Comparison of ENCODE assay signal across 10 cellular contexts in the genomic region with DNA sequence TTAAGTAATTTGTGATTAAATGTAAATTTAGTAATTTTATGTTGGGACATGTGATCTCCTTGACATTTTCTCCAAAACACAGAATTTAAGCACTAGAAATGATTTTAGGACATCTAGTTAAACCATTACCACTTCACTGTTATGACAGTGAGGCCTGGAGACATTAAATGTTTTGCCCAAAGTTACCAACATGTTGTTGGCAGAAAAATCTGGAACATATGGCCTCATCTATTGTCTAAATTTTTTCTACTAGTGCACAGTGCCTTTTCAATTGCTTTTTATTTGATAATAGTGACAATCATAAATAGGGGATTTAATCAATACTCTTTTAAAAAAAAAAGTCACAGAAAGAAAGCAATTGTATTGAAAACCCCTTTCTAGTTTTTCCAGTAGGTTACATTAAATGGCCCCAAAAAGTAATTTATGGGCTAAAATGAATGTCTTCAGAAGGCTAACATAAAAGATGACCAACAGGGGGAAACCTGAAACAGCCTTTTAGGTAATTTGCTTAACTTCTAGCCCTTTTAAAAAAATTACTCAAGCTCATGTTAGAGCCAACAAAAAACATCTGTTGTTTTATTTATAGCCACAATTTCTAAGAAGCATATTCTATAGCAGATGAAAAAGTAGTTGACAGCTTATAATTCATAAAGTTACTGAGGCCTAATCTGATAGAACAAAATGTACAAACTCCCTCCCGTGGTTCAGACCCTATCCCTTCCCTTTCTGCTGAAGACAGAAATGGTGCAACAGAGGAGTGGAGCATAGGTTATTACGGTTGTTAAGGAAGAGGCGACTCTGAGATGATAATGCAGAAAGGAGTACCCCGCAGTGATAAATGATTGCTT. TPM values are rescaled to one million over a fixed set of nuclear protein-coding genes. Genes with fewer than 3 reads are reported as not detected.
DNase-seq lines count a peak whose midpoint lies in the region; ATAC-seq, FAIRE-seq and TF ChIP-seq lines count a peak whose summit lies in the region.
"Had no signal": no experiment of that assay in that cellular context is flagged by ENCODE, and none has a peak within 500 bp of the region (broad histone marks: within the 10 kb centered on the region; RNA-seq: fewer than 3 reads in every experiment).

No MANE protein-coding gene starts in this region.

- H3K36me3 ChIP-seq in cardiac muscle cell (no peaks in the 10 kb centered on the region), HepG2 (replicated peaks in 1 of 2; ENCODE audit: control insufficient read depth in 1 of 2, insufficient read depth in 2 of 2, low read length in 2 of 2) (0 out of 5 replicates have a peak, but pooled peaks cover 0 to 6% of the 10 kb centered on the region in 2 experiments), uterus (no peaks in the 10 kb centered on the region)

- TF ChIP-seq EP300 in HepG2 (IDR thresholded peaks at IDR 0.05; ENCODE audit: low read depth in 2 of 2, low read length in 2 of 2): no peak
- no peak for TF ChIP-seq EP300 in HepG2 (CRISPR knock-in tag; IDR thresholded peaks at IDR 0.05; ENCODE audit: borderline replicate concordance)

- no peaks in the 10 kb centered on the region; the same call in 1 of the 2 replicates for H4K20me1 ChIP-seq in HepG2 (ENCODE audit: insufficient read depth, low read length)

- ATAC-seq in Right ventricle myocardium superior (ENCODE audit: poor library complexity): no peak
- ATAC-seq in HepG2: no peak
- no peak for ATAC-seq in GM21576 (IDR thresholded peaks at IDR 0.05; ENCODE audit: unreplicated experiment)
- no peak for ATAC-seq in HG03139 (IDR thresholded peaks at IDR 0.05; ENCODE audit: unreplicated experiment)

- DNase-seq in cardiac muscle cell (ENCODE audit: low read depth in 1 of 2, low spot score in 1 of 2) (peak in 1 of 2 donors; percentile 78), Right ventricle myocardium superior (no peak), HepG2 (ENCODE audit: low spot score) (no peak), uterus (peak in 1 of 2 donors; percentile 69), NCI-H187 (lab: John Stamatoyannopoulos, UW) (no peak)
- DNase-seq: activated CD4-positive, alpha-beta T cell treated with anti-CD3 and anti-CD28 coated beads, Interleukin-2, amount 50 U/mL, for 4 hours; DMS79 had no signal

- in situ Hi-C loops in HepG2 (cut with HindIII; ENCODE audit: extremely low pct_ligation_motif_present, low pct_unique_long_range_greater_than_20kb): no loop called here

- CTCF ChIA-PET in HepG2 (lab: Yijun Ruan, JAX; ENCODE audit: low intra/inter-chr PET ratio, low total read pairs): no interaction called here

- H3K4me1 Mint-ChIP-seq in activated naive CD8-positive, alpha-beta T cell (ENCODE audit: low read depth): peaks cover 90% of the 10 kb centered on the region

- H3K9me3 Mint-ChIP-seq in activated naive CD8-positive, alpha-beta T cell (ENCODE audit: low read depth): no peaks in the 10 kb centered on the region

- BruUV-seq in HepG2 (replicated peaks; lab: Mats Ljungman, UMichigan): no TSS peak

- POLR2A ChIA-PET in HepG2 (lab: Yijun Ruan, JAX): no interaction called here

- peaks cover 3% of the 10 kb centered on the region for H3K36me3 Mint-ChIP-seq in activated naive CD8-positive, alpha-beta T cell

- peaks cover 33% of the 10 kb centered on the region for H3K79me2 ChIP-seq in HepG2 (ENCODE audit: insufficient read depth, low read length)

- no peak for FAIRE-seq in HepG2 (lab: Jason Lieb, UNC)

- no peak overlapping the region for H3K9ac ChIP-seq in HepG2 (ENCODE audit: insufficient read depth, low read depth, low read length)

- no peaks in the 10 kb centered on the region for H3K27me3 ChIP-seq in cardiac muscle cell
- H3K27me3 ChIP-seq in HepG2 (ENCODE audit: control insufficient read depth in 1 of 2, insufficient read depth in 2 of 2, low read length in 2 of 2): no peaks in the 10 kb centered on the region
- no peaks in the 10 kb centered on the region for H3K27me3 ChIP-seq in uterus

- WGBS in HepG2 (ENCODE audit: low lambda C conversion rate): 92% methylated on average over 4 of the region's 4 CpGs

- peak overlapping the region; percentile 35 for H3K27ac ChIP-seq in cardiac muscle cell
- peak overlapping the region; percentile 30 for H3K27ac ChIP-seq in HepG2 (ENCODE audit: extremely low read length, insufficient read depth, low read length)
- H3K27ac ChIP-seq in uterus: peak overlapping the region; percentile 79 to 82

- H3K4me1 ChIP-seq in cardiac muscle cell (ENCODE audit: low read depth): peaks cover 41% of the 10 kb centered on the region
- peaks cover 46% of the 10 kb centered on the region for H3K4me1 ChIP-seq in HepG2 (ENCODE audit: insufficient read depth, low read length)
- peaks cover 15 to 19% of the 10 kb centered on the region in 2 donors for H3K4me1 ChIP-seq in uterus

- H3K4me2 ChIP-seq in HepG2 (ENCODE audit: low read depth, low read length): no peak overlapping the region

- no peak overlapping the region for H2AFZ ChIP-seq in HepG2 (ENCODE audit: low read length)

- no peaks in the 10 kb centered on the region for H3K27me3 Mint-ChIP-seq in activated naive CD8-positive, alpha-beta T cell

- no peak overlapping the region for H3K4me3 Mint-ChIP-seq in activated naive CD8-positive, alpha-beta T cell

- intact Hi-C loops in Right ventricle myocardium superior (cut with DNase I): no loop called here
- intact Hi-C loops in HepG2 (cut with micrococcal nuclease; ENCODE audit: unreplicated experiment): no loop called here
- intact Hi-C loops in uterus (cut with DNase I; ENCODE audit: low total_unique reads): no loop called here

- no peak for TF ChIP-seq POLR2A in HepG2 (IDR thresholded peaks at IDR 0.05; ENCODE audit: insufficient read depth in 1 of 2, low read depth in 2 of 2, low read length in 2 of 2)
- TF ChIP-seq POLR2A in uterus (IDR thresholded peaks at IDR 0.05): no peak

- peak overlapping the region; percentile 62 for H3K27ac Mint-ChIP-seq in activated naive CD8-positive, alpha-beta T cell

- H3K4me3 ChIP-seq in cardiac muscle cell: no peak overlapping the region
- H3K4me3 ChIP-seq in HepG2 (replicated peaks in 1 of 3; ENCODE audit: insufficient read depth in 1 of 3, low read depth in 2 of 3, low read length in 3 of 3): no peak overlapping the region
- H3K4me3 ChIP-seq in uterus: no peak overlapping the region

- TF ChIP-seq CTCF in cardiac muscle cell (IDR thresholded peaks at IDR 0.05; ENCODE audit: low read depth, low read length) (peak; percentile 41), HepG2 (CRISPR knock-in tag; IDR thresholded peaks at IDR 0.05) (0 out of 2 replicates have a peak, but pooled peaks have one; percentile 17), uterus (IDR thresholded peaks at IDR 0.05) (peak in 2 of 4 experiments; percentile 30 to 42)

- H3K9me3 ChIP-seq in cardiac muscle cell (ENCODE audit: low read depth) (no peaks in the 10 kb centered on the region), HepG2 (ENCODE audit: low read length) (no peaks in the 10 kb centered on the region), uterus (no peaks in the 10 kb centered on the region)

- TF ChIP-seq RAD21 in HepG2 (CRISPR knock-in tag; IDR thresholded peaks at IDR 0.05): no peak

TF ChIP-seq in HepG2, 621 proteins besides CTCF, POLR2A, EP300 and RAD21 (continues in another document):
- TF ChIP-seq RBM22 (optimal IDR thresholded peaks at IDR 0.05; ENCODE audit: low read length) (peak; percentile 19), ETV5 (CRISPR knock-in tag; IDR thresholded peaks at IDR 0.05; ENCODE audit: borderline replicate concordance) (no peak), NR2F1 (CRISPR knock-in tag; IDR thresholded peaks at IDR 0.05) (no peak), ZBTB8A (CRISPR knock-in tag; IDR thresholded peaks at IDR 0.05; ENCODE audit: borderline replicate concordance, low read depth) (no peak), BRD4 (CRISPR knock-in tag; IDR thresholded peaks at IDR 0.05) (no peak), HOXA5 (CRISPR knock-in tag; IDR thresholded peaks at IDR 0.05) (no peak), HNRNPL (IDR thresholded peaks at IDR 0.05; ENCODE audit: low read depth, low read length) (no peak)
- TF ChIP-seq, protein P1, sequence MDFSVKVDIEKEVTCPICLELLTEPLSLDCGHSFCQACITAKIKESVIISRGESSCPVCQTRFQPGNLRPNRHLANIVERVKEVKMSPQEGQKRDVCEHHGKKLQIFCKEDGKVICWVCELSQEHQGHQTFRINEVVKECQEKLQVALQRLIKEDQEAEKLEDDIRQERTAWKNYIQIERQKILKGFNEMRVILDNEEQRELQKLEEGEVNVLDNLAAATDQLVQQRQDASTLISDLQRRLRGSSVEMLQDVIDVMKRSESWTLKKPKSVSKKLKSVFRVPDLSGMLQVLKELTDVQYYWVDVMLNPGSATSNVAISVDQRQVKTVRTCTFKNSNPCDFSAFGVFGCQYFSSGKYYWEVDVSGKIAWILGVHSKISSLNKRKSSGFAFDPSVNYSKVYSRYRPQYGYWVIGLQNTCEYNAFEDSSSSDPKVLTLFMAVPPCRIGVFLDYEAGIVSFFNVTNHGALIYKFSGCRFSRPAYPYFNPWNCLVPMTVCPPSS (IDR thresholded peaks at IDR 0.05): no peak

RNA-seq across cellular contexts. Expression of gene PIK3R1, which starts 45.8 kb away (rescaled TPM):
- 13.3 and 17.5 TPM in 2 replicates for total RNA-seq in cardiac muscle cell
- polyA plus RNA-seq in cardiac muscle cell: 15.1 and 15.4 TPM in 2 replicates
- total RNA-seq in Right ventricle myocardium superior: 103 TPM
- total RNA-seq in HepG2 (2016; rRNA removed; fragmentation: Illumina TruSeq; extraction: Trizol): 21.3 and 26.0 TPM in 2 replicates
- 15.6 and 18.1 TPM in 2 replicates for total RNA-seq in HepG2 (2016; cell fraction: cytosol; rRNA removed; fragmentation: Illumina TruSeq; extraction: Trizol; ENCODE audit: low read depth)
- 23.2 and 24.7 TPM in 2 replicates for total RNA-seq in HepG2 (2016; cell fraction: insoluble cytoplasmic fraction; rRNA removed; fragmentation: Illumina TruSeq; extraction: Trizol)
- 8.9 and 10.9 TPM in 2 replicates for total RNA-seq in HepG2 (2016; cell fraction: membrane; rRNA removed; fragmentation: Illumina TruSeq; extraction: Trizol)
- 42.9 and 43.7 TPM in 2 replicates for total RNA-seq in HepG2 (2016; cell fraction: nucleus; rRNA removed; fragmentation: Illumina TruSeq; extraction: Trizol)
- 6.4 and 8.4 TPM in 2 replicates for polyA plus RNA-seq in HepG2 (2011; rRNA removed)
- polyA plus RNA-seq in HepG2 (2011; cell fraction: cytosol; rRNA removed): 3.4 and 4.1 TPM in 2 replicates
- polyA plus RNA-seq in HepG2 (2011; cell fraction: nucleus; rRNA removed): 4.4 and 7.1 TPM in 2 replicates
- polyA plus RNA-seq in HepG2 (2012): 7.9 and 11.9 TPM in 2 replicates
- 0.45 and 0.52 TPM in 2 replicates for polyA plus RNA-seq in HepG2 (2016; cell fraction: cytosol; fragmentation: Illumina TruSeq; extraction: Trizol; ENCODE audit: low read depth)
- polyA plus RNA-seq in HepG2 (2016; cell fraction: insoluble cytoplasmic fraction; fragmentation: Illumina TruSeq; extraction: Trizol; ENCODE audit: low read depth): 19.5 and 20.2 TPM in 2 replicates
- 1.8 and 2.2 TPM in 2 replicates for polyA plus RNA-seq in HepG2 (2016; cell fraction: membrane; fragmentation: Illumina TruSeq; extraction: Trizol; ENCODE audit: low read depth)
- polyA plus RNA-seq in HepG2 (2016; cell fraction: nucleus; fragmentation: Illumina TruSeq; extraction: Trizol; ENCODE audit: insufficient read depth, low read depth): 35.9 and 42.5 TPM in 2 replicates
- polyA minus RNA-seq in HepG2 (2011; rRNA and poly(A)+ RNA removed; ENCODE audit: low replicate concordance): 0.19 and 11.0 TPM in 2 replicates
- 9.1 and 9.7 TPM in 2 replicates for polyA minus RNA-seq in HepG2 (2011; cell fraction: cytosol; rRNA and poly(A)+ RNA removed)
- 46.5 and 49.8 TPM in 2 replicates for polyA minus RNA-seq in HepG2 (2011; cell fraction: nucleus; rRNA and poly(A)+ RNA removed)
- 100 to 1,000 TPM; 101 to 358 (median 190) TPM for total RNA-seq in uterus

Comparison
In these comparisons a context has a peak if more than half of its experiments do, and no peak if none do; other contexts are left out.
1. H3K27ac ChIP-seq: peak in every context shown above with its lines; median percentile 80 in uterus; 35 in cardiac muscle cell; 30 in HepG2.